22 cellular contexts compared by ENCODE assay signal in the genomic region with DNA sequence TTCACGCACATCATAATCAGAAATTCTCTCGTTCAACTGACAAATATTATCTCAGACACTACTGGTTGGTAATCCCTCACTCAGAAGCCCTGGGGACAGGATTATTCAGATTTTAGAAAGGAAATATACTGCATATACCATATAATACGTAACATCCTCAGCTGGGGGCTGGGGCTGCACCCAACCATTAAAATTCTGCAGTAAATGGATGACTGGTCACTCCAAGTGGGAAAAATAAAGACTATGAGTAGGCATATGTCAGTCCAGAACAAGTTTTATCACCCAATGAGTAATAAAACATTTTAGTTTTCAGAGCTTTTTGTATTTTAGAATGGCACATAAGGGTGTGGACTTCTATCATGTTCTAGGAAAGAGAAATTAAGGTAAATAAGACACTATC.
"Had no signal": no experiment of that assay in that cellular context is flagged by ENCODE, and none has a peak within 500 bp of the region (broad histone marks: within the 10 kb centered on the region; RNA-seq: fewer than 3 reads in every experiment).

No MANE protein-coding gene starts in this region.

- H3K27me3 Mint-ChIP-seq: activated CD4-positive, alpha-beta T cell treated with anti-CD3 and anti-CD28 coated beads, Interleukin-2, amount 10 ng/mL, durations not matched to agents 7 days and 5 days; activated naive CD8-positive, alpha-beta T cell treated with anti-CD3 and anti-CD28 coated beads for 36 hours had no signal

- H3K9me3 ChIP-seq: spleen, suprapubic skin, transverse colon had no signal

- H3K27ac ChIP-seq: cardiac muscle cell, spleen, suprapubic skin, transverse colon had no signal

- DNase-seq: activated CD4-positive, alpha-beta T cell treated with anti-CD3 and anti-CD28 coated beads, Interleukin-2, amount 10 ng/mL, durations not matched to agents 7 days and 5 days; activated CD4-positive, CD25-positive, alpha-beta regulatory T cell; activated CD8-positive, alpha-beta T cell treated with anti-CD3 and anti-CD28 coated beads, Interleukin-2, amount 10 ng/mL, durations not matched to agents 7 days and 5 days; activated gamma-delta T cell treated with Interleukin-2 at 50 U/mL for 16 hours; activated naive CD8-positive, alpha-beta T cell treated with anti-CD3 and anti-CD28 coated beads for 36 hours; amygdala; erythroblast; occipital lobe; posterior cingulate gyrus; spleen; stimulated activated naive CD4-positive, alpha-beta T cell treated with Interleukin-2 at 50 U/mL for 16 hours; SW 1271; transverse colon had no signal

- H3K4me1 ChIP-seq: suprapubic skin had no signal

- H3K4me3 Mint-ChIP-seq: activated CD4-positive, alpha-beta T cell treated with anti-CD3 and anti-CD28 coated beads, Interleukin-2, amount 10 ng/mL, durations not matched to agents 7 days and 5 days; activated CD8-positive, alpha-beta T cell treated with anti-CD3 and anti-CD28 coated beads, Interleukin-2, amount 10 ng/mL, durations not matched to agents 7 days and 5 days; activated naive CD8-positive, alpha-beta T cell treated with anti-CD3 and anti-CD28 coated beads for 36 hours; mesothelial cell of epicardium; T-helper 2 cell treated with Interferon-gamma antibody and Interleukin-4, amounts not matched to agents 5 μg/mL and 100 μg/mL, for 36 hours had no signal

- H3K27ac Mint-ChIP-seq: activated CD4-positive, alpha-beta T cell treated with anti-CD3 and anti-CD28 coated beads, Interleukin-2, amount 10 ng/mL, durations not matched to agents 7 days and 5 days; activated CD8-positive, alpha-beta T cell treated with anti-CD3 and anti-CD28 coated beads, Interleukin-2, amount 10 ng/mL, durations not matched to agents 7 days and 5 days; activated naive CD8-positive, alpha-beta T cell treated with anti-CD3 and anti-CD28 coated beads for 36 hours; mesothelial cell of epicardium; T-helper 2 cell treated with Interferon-gamma antibody and Interleukin-4, amounts not matched to agents 5 μg/mL and 100 μg/mL, for 36 hours had no signal

- H3K36me3 ChIP-seq: cardiac muscle cell, spleen, suprapubic skin, transverse colon had no signal

- H3K27me3 ChIP-seq: cardiac muscle cell, spleen, suprapubic skin, transverse colon had no signal

- H3K9me3 Mint-ChIP-seq: activated CD4-positive, alpha-beta T cell treated with anti-CD3 and anti-CD28 coated beads, Interleukin-2, amount 10 ng/mL, durations not matched to agents 7 days and 5 days; activated naive CD8-positive, alpha-beta T cell treated with anti-CD3 and anti-CD28 coated beads for 36 hours; T-helper 2 cell treated with Interferon-gamma antibody and Interleukin-4, amounts not matched to agents 5 μg/mL and 100 μg/mL, for 36 hours had no signal

- ATAC-seq: activated CD8-positive, alpha-beta T cell treated with anti-CD3 and anti-CD28 coated beads, Interleukin-2, amount 10 ng/mL, durations not matched to agents 7 days and 5 days; left lobe of liver had no signal

- FAIRE-seq: endometrium, frontal cortex, keratinocyte had no signal

- H3K4me3 ChIP-seq: cardiac muscle cell, lung, spleen, suprapubic skin, transverse colon had no signal
